In genomic region chr17:3669085-3669347, GRCh38 we compare ENCODE assay signal across 1 cellular context.
TF ChIP-seq lines count a peak whose summit lies in the region.

No MANE protein-coding gene starts in this region.

TF ChIP-seq in H1, 55 proteins besides CTCF, POLR2A, EP300 and RAD21:
- TF ChIP-seq CEBPB (IDR thresholded peaks at IDR 0.05; ENCODE audit: low read depth, low read length) = no peak
- TF ChIP-seq ATF2 (IDR thresholded peaks at IDR 0.05; ENCODE audit: low read length) = no peak; the same call in 1 of the 2 replicates
- TF ChIP-seq ASH2L (IDR thresholded peaks at IDR 0.05; ENCODE audit: low read length) = peak; percentile 7
- no peak for TF ChIP-seq RNF2 (IDR thresholded peaks at IDR 0.05; ENCODE audit: borderline replicate concordance, low read depth, low read length, missing control alignments, poor library complexity, severe bottlenecking)
- no peak for TF ChIP-seq JUND (IDR thresholded peaks at IDR 0.05; ENCODE audit: low read length)
- TF ChIP-seq RFX5 (IDR thresholded peaks at IDR 0.05; ENCODE audit: borderline replicate concordance, low read depth, low read length) = no peak
- peak; percentile 54; the same call in 1 of the 2 replicates for TF ChIP-seq RBBP5 (IDR thresholded peaks at IDR 0.05; ENCODE audit: borderline replicate concordance, low read depth, low read length)
- no peak for TF ChIP-seq CBX8 (IDR thresholded peaks at IDR 0.05; ENCODE audit: borderline replicate concordance, low read depth, low read length)
- TF ChIP-seq POU5F1 (IDR thresholded peaks at IDR 0.05; ENCODE audit: low read depth, low read length) = no peak
- TF ChIP-seq SP2 (IDR thresholded peaks at IDR 0.05; ENCODE audit: low read length) = no peak
- TF ChIP-seq ZNF274 (IDR thresholded peaks at IDR 0.05; ENCODE audit: borderline replicate concordance, extremely low read depth, low read length) = no peak
- no peak for TF ChIP-seq CREB1 (IDR thresholded peaks at IDR 0.05)
- TF ChIP-seq USF2 (IDR thresholded peaks at IDR 0.05; ENCODE audit: low read length) = no peak
- no peak for TF ChIP-seq MAX (IDR thresholded peaks at IDR 0.05)
- TF ChIP-seq KDM5A (IDR thresholded peaks at IDR 0.05; ENCODE audit: low read length) = 0 out of 2 replicates have a peak, but pooled peaks have one; percentile 4
- no peak for TF ChIP-seq SIRT6 (IDR thresholded peaks at IDR 0.05; ENCODE audit: low read length)
- no peak for TF ChIP-seq TEAD4 (IDR thresholded peaks at IDR 0.05; ENCODE audit: low read depth, low read length)
- 0 out of 4 replicates have a peak, but pooled peaks of 1 of the 2 experiments have one; percentile 12 for TF ChIP-seq HDAC2 (IDR thresholded peaks at IDR 0.05; ENCODE audit: borderline replicate concordance in 1 of 2, low read depth in 2 of 2, low read length in 2 of 2)
